ENCODE assay signal across 8 cellular contexts in genomic region chr12:76020281-76020680, GRCh38. TPM values are rescaled to one million over a fixed set of nuclear protein-coding genes. Genes with fewer than 3 reads are reported as not detected.
A peak's percentile ranks its signal among the peaks of the same experiment; 100 is the strongest.
DNase-seq lines count a peak whose midpoint lies in the region; ATAC-seq and TF ChIP-seq lines count a peak whose summit lies in the region.

No MANE protein-coding gene starts in this region.

- TF ChIP-seq CTCF in HCT116 (IDR thresholded peaks at IDR 0.05 in 2 of 3, conservative IDR thresholded peaks at IDR 0.05 in 1 of 3; ENCODE audit: borderline replicate concordance in 1 of 3, insufficient read depth in 1 of 3, low read depth in 2 of 3, low read length in 2 of 3) (no peak), OCI-LY3 (IDR thresholded peaks at IDR 0.05; ENCODE audit: low read depth, low read length) (no peak), GM10248 (IDR thresholded peaks at IDR 0.05; ENCODE audit: control extremely low read depth, extremely low read depth, low read depth, missing control alignments) (no peak)

- H3K9me3 ChIP-seq in BLaER1 treated with 17β-estradiol and CSF1 and Interleukin-3, amounts not matched to agents 10 nM and 100 nM (replicated peaks in 1 of 11), result no peaks in the 10 kb centered on the region
- H3K9me3 ChIP-seq in HCT116 (ENCODE audit: control insufficient read depth in 1 of 2, insufficient read depth in 1 of 2, low read depth in 1 of 2, low read length in 2 of 2) (no peaks in the 10 kb centered on the region), OCI-LY3 (ENCODE audit: insufficient read depth, low read length) (no peaks in the 10 kb centered on the region), iPS-20b (ENCODE audit: insufficient read depth, low read depth, low read length) (no peaks in the 10 kb centered on the region)

- DNase-seq in HCT116 (ENCODE audit: low read depth, low spot score), result peak; percentile 81
- DNase-seq in activated T-cell treated with anti-CD3 and anti-CD28 coated beads, Interleukin-2, amount 50 U/mL, for 48 hours, result peak; percentile 86 to 87
- DNase-seq in stimulated activated CD8-positive, alpha-beta memory T cell treated with anti-CD3 and anti-CD28 coated beads, Interleukin-12 subunit alpha, Interleukin-12 subunit beta, amount 100 ng/mL, for 1 hour (ENCODE audit: low read depth), result peak; percentile 59
- no peak for DNase-seq in GM10248 (ENCODE audit: extremely low spot score)

- no peaks in the 10 kb centered on the region for H3K36me3 ChIP-seq in BLaER1 treated with 17β-estradiol and CSF1 and Interleukin-3, amounts not matched to agents 10 nM and 100 nM
- H3K36me3 ChIP-seq in HCT116 (ENCODE audit: control insufficient read depth in 1 of 2, insufficient read depth in 2 of 2, low read length in 2 of 2) (no peaks in the 10 kb centered on the region), OCI-LY3 (replicated peaks; ENCODE audit: low read depth, low read length) (no peaks in the 10 kb centered on the region), iPS-20b (ENCODE audit: insufficient read depth, low read depth, low read length) (no peaks in the 10 kb centered on the region)

- peak overlapping the region in 5 of 11 experiments; percentile 36 to 69 (median 58); a peak in 10 of 22 replicates for H3K9ac ChIP-seq in BLaER1 treated with 17β-estradiol and CSF1 and Interleukin-3, amounts not matched to agents 10 nM and 100 nM
- peak overlapping the region; percentile 64 for H3K9ac ChIP-seq in HCT116 (ENCODE audit: low read length)
- H3K9ac ChIP-seq in OCI-LY3 (ENCODE audit: low read length), result no peak overlapping the region
- H3K9ac ChIP-seq in iPS-20b (ENCODE audit: low read depth, low read length), result peak overlapping the region; percentile 6; the same call in 1 of the 2 replicates

- no peak for TF ChIP-seq POLR2A in HCT116 (IDR thresholded peaks at IDR 0.05; ENCODE audit: borderline replicate concordance, extremely low read depth, insufficient read depth, insufficient read length)

- peak overlapping the region in 2 of 10 experiments; percentile 7 to 41; a peak in 4 of 20 replicates for H3K4me3 ChIP-seq in BLaER1 treated with 17β-estradiol and CSF1 and Interleukin-3, amounts not matched to agents 10 nM and 100 nM
- no peak overlapping the region for H3K4me3 ChIP-seq in HCT116 (replicated peaks in 1 of 2; ENCODE audit: low read depth in 1 of 2, low read length in 2 of 2)
- no peak overlapping the region for H3K4me3 ChIP-seq in OCI-LY3 (ENCODE audit: low read length)
- no peak overlapping the region for H3K4me3 ChIP-seq in iPS-20b (ENCODE audit: low read length)

- no peaks in the 10 kb centered on the region for H4K20me1 ChIP-seq in BLaER1 treated with 17β-estradiol and CSF1 and Interleukin-3, amounts not matched to agents 10 nM and 100 nM
- no peaks in the 10 kb centered on the region for H4K20me1 ChIP-seq in HCT116 (ENCODE audit: insufficient read depth)
- H4K20me1 ChIP-seq in OCI-LY3 (ENCODE audit: insufficient read depth, low read length), result no peaks in the 10 kb centered on the region

- no peaks in the 10 kb centered on the region for H3K27me3 ChIP-seq in BLaER1 treated with 17β-estradiol and CSF1 and Interleukin-3, amounts not matched to agents 10 nM and 100 nM
- H3K27me3 ChIP-seq in HCT116 (ENCODE audit: insufficient read depth, low read length) (no peaks in the 10 kb centered on the region), OCI-LY3 (ENCODE audit: low read depth, low read length) (peaks cover 3% of the 10 kb centered on the region; the same call in 1 of the 2 replicates), iPS-20b (ENCODE audit: insufficient read depth, low read length) (no peaks in the 10 kb centered on the region)

- H3K4me1 ChIP-seq in BLaER1 treated with 17β-estradiol and CSF1 and Interleukin-3, amounts not matched to agents 10 nM and 100 nM, result peaks cover 22 to 40% (median 32%) of the 10 kb centered on the region in 10 experiments
- peaks cover 55 to 87% of the 10 kb centered on the region in 2 experiments for H3K4me1 ChIP-seq in HCT116 (ENCODE audit: control insufficient read depth in 1 of 2, insufficient read depth in 2 of 2, low read length in 2 of 2)
- peaks cover 16% of the 10 kb centered on the region for H3K4me1 ChIP-seq in OCI-LY3 (ENCODE audit: low read length)
- H3K4me1 ChIP-seq in iPS-20b (ENCODE audit: insufficient read depth, low read length), result peaks cover 21% of the 10 kb centered on the region

- ATAC-seq in HCT116 (peak; percentile 72), GM21529 (IDR thresholded peaks at IDR 0.05; ENCODE audit: unreplicated experiment) (no peak)

- POLR2A ChIA-PET in HCT116 (lab: Charles Lee) (interaction anchor here (0.7 to 1.7 kb wide), 4 partner anchors 41 to 384 kb away, joined by 3 to 10 read pairs (median 3); no protein-coding TSS in a partner anchor), GM10248 (lab: Yijun Ruan, JAX) (no interaction called here)

- RAD21 ChIA-PET in HCT116 (lab: Charles Lee; ENCODE audit: low non-redundant PET in 1 of 2, low total read pairs in 2 of 2, uncharacterized antibody in 2 of 2, unreplicated experiment in 2 of 2), result interaction anchor here in 1 of 2 experiments (1.1 kb wide), 1 partner anchor 37 kb away, joined by 4 read pairs; no protein-coding TSS in a partner anchor

- CTCF ChIA-PET in HCT116 (lab: Charles Lee) (no interaction called here), GM10248 (lab: Yijun Ruan, JAX) (interaction anchor here (0.9 to 3.3 kb wide), 4 partner anchors 8 to 629 kb away, joined by 3 to 16 read pairs (median 4); partner anchors contain the start of genes GLIPR1L2 and PHLDA1)

- peak overlapping the region; percentile 41 to 95 (median 79) for H3K4me2 ChIP-seq in BLaER1 treated with 17β-estradiol and CSF1 and Interleukin-3, amounts not matched to agents 10 nM and 100 nM
- peak overlapping the region; percentile 40 for H3K4me2 ChIP-seq in HCT116 (ENCODE audit: low read length)
- peak overlapping the region; percentile 16 for H3K4me2 ChIP-seq in OCI-LY3 (ENCODE audit: low read length)

- no peak overlapping the region for H2AFZ ChIP-seq in HCT116 (ENCODE audit: low read depth, low read length, poor library complexity, severe bottlenecking)
- H2AFZ ChIP-seq in OCI-LY3 (ENCODE audit: low read depth, low read length), result peak overlapping the region; percentile 22; the same call in 1 of the 2 replicates

- intact Hi-C loops in HCT116 (cut with micrococcal nuclease), result loop anchor here (2.0 to 10.0 kb wide), 3 partner anchors 67 to 685 kb away; partner anchors contain the start of genes CAPS2 and GLIPR1L1

- H3K9me2 ChIP-seq in HCT116 (ENCODE audit: insufficient read depth), result no peaks in the 10 kb centered on the region

- BruUV-seq in HCT116 (replicated peaks; lab: Mats Ljungman, UMichigan), result no TSS peak

- H3K79me2 ChIP-seq in HCT116 (ENCODE audit: insufficient read depth, low read length), result no peaks in the 10 kb centered on the region
- no peaks in the 10 kb centered on the region for H3K79me2 ChIP-seq in OCI-LY3 (ENCODE audit: low read length)

- TF ChIP-seq RAD21 in HCT116 (IDR thresholded peaks at IDR 0.05; ENCODE audit: low read depth), result peak; percentile 13; the same call in 1 of the 2 replicates

- H3K27ac ChIP-seq in BLaER1 treated with 17β-estradiol and CSF1 and Interleukin-3, amounts not matched to agents 10 nM and 100 nM, result peak overlapping the region; percentile 23 to 86 (median 60); a peak in 17 of 22 replicates
- H3K27ac ChIP-seq in HCT116 (ENCODE audit: low read depth, low read length) (peak overlapping the region; percentile 88), OCI-LY3 (ENCODE audit: low read length) (no peak overlapping the region), iPS-20b (ENCODE audit: low read length) (no peak overlapping the region)

TF ChIP-seq in HCT116, 20 proteins besides CTCF, POLR2A, EP300 and RAD21 (continues in another document):
- TF ChIP-seq EGR1 (IDR thresholded peaks at IDR 0.05; ENCODE audit: low read depth), result no peak
- no peak for TF ChIP-seq ZFX (IDR thresholded peaks at IDR 0.05)
- no peak for TF ChIP-seq FOSL1 (IDR thresholded peaks at IDR 0.05; ENCODE audit: low read depth)
- peak; percentile 61 for TF ChIP-seq TCF7L2 (IDR thresholded peaks at IDR 0.05; ENCODE audit: borderline replicate concordance, extremely low read depth, insufficient read depth, insufficient read length)
- TF ChIP-seq ZNF274 (IDR thresholded peaks at IDR 0.05; ENCODE audit: low read depth, low read length), result no peak
- peak; percentile 80 for TF ChIP-seq CEBPB (IDR thresholded peaks at IDR 0.05; ENCODE audit: low read depth)
- TF ChIP-seq ELF1 (IDR thresholded peaks at IDR 0.05; ENCODE audit: borderline replicate concordance, low read depth), result no peak
- TF ChIP-seq SP1 (IDR thresholded peaks at IDR 0.05; ENCODE audit: low read depth), result no peak; the same call in 1 of the 2 replicates
- no peak for TF ChIP-seq REST (IDR thresholded peaks at IDR 0.05; ENCODE audit: low read depth)
- peak; percentile 50; the same call in 1 of the 2 replicates for TF ChIP-seq SIN3A (IDR thresholded peaks at IDR 0.05; ENCODE audit: low read depth)
- no peak; the same call in 1 of the 2 replicates for TF ChIP-seq SRF (IDR thresholded peaks at IDR 0.05; ENCODE audit: low read depth)
- no peak for TF ChIP-seq EZH2phosphoT487 (IDR thresholded peaks at IDR 0.05; ENCODE audit: borderline replicate concordance)
- no peak; the same call in 1 of the 2 replicates for TF ChIP-seq JUND (IDR thresholded peaks at IDR 0.05)

RNA-seq across cellular contexts. Expression of gene PHLDA1, which starts 11.3 kb away (rescaled TPM):
- 231 TPM for total RNA-seq in HCT116 (2021; ENCODE audit: unreplicated experiment)
- polyA plus RNA-seq in HCT116 (2012), result 178 and 186 TPM in 2 replicates

Comparison
In these comparisons a context has a peak if more than half of its experiments do, and no peak if none do; other contexts are left out.
1. H3K27ac ChIP-seq: peak in BLaER1 treated with 17β-estradiol and CSF1 and Interleukin-3, amounts not matched to agents 10 nM and 100 nM (11 of 11) and HCT116 (single experiment); none in OCI-LY3 (single experiment) and iPS-20b (single experiment).
2. H3K4me2 ChIP-seq: peak in every context shown above with its lines; median percentile 79 in BLaER1 treated with 17β-estradiol and CSF1 and Interleukin-3, amounts not matched to agents 10 nM and 100 nM; 40 in HCT116; 16 in OCI-LY3.